ENCODE assay signal across 1 cellular context in genomic region chr18:3297025-3297984, GRCh38.
TF ChIP-seq lines count a peak whose summit lies in the region.

No MANE protein-coding gene starts in this region.

TF ChIP-seq in HepG2, 621 proteins besides CTCF, POLR2A, EP300 and RAD21 (continued from another document and continues in another):
- TF ChIP-seq CHCHD3 (CRISPR knock-in tag; IDR thresholded peaks at IDR 0.05) (no peak), BHLHE40 (IDR thresholded peaks at IDR 0.05; ENCODE audit: low read length) (no peak), TOE1 (CRISPR knock-in tag; IDR thresholded peaks at IDR 0.05) (no peak), THAP11 (CRISPR knock-in tag; IDR thresholded peaks at IDR 0.05) (peak; percentile 88), ZNF317 (CRISPR knock-in tag; IDR thresholded peaks at IDR 0.05) (no peak), HNF4G (IDR thresholded peaks at IDR 0.05; ENCODE audit: borderline replicate concordance, low read depth, low read length) (peak; percentile 35; the same call in 1 of the 2 replicates), HNF4G (CRISPR knock-in tag; IDR thresholded peaks at IDR 0.05; ENCODE audit: borderline replicate concordance, low read depth) (0 out of 2 replicates have a peak, but pooled peaks have one; percentile 15), NR2F2 (IDR thresholded peaks at IDR 0.05; ENCODE audit: borderline replicate concordance, low read depth) (no peak), FOXP1 (IDR thresholded peaks at IDR 0.05) (no peak), FOXP1 (CRISPR knock-in tag; IDR thresholded peaks at IDR 0.05) (0 out of 2 replicates have a peak, but pooled peaks have one; percentile 38), MYC (CRISPR knock-in tag; IDR thresholded peaks at IDR 0.05; ENCODE audit: borderline replicate concordance) (peak; percentile 78), ZBTB7A (CRISPR knock-in tag; IDR thresholded peaks at IDR 0.05) (no peak), ZBTB4 (CRISPR knock-in tag; IDR thresholded peaks at IDR 0.05; ENCODE audit: borderline replicate concordance) (no peak; the same call in 1 of the 2 replicates), ATF4 (CRISPR knock-in tag; IDR thresholded peaks at IDR 0.05) (peak in 1 of 2 experiments; percentile 81; a peak in 2 of 4 replicates), DNMT3B (CRISPR knock-in tag; conservative IDR thresholded peaks at IDR 0.05) (no peak), ZNF644 (CRISPR knock-in tag; IDR thresholded peaks at IDR 0.05; ENCODE audit: low read depth) (peak; percentile 89), ZNF432 (CRISPR knock-in tag; IDR thresholded peaks at IDR 0.05; ENCODE audit: borderline replicate concordance) (no peak), ZBTB20 (CRISPR knock-in tag; IDR thresholded peaks at IDR 0.05; ENCODE audit: borderline replicate concordance, low read depth) (no peak), PHF21A (CRISPR knock-in tag; IDR thresholded peaks at IDR 0.05) (peak; percentile 73), AGO1 (IDR thresholded peaks at IDR 0.05; ENCODE audit: low read depth, low read length, poor library complexity, severe bottlenecking) (no peak), ZNF33B (CRISPR knock-in tag; IDR thresholded peaks at IDR 0.05) (no peak), SKI (IDR thresholded peaks at IDR 0.05; ENCODE audit: partially characterized antibody) (no peak), ZNF446 (CRISPR knock-in tag; IDR thresholded peaks at IDR 0.05) (no peak), ZC3H13 (CRISPR knock-in tag; IDR thresholded peaks at IDR 0.05) (no peak; the same call in 1 of the 2 replicates), ZNF367 (CRISPR knock-in tag; IDR thresholded peaks at IDR 0.05; ENCODE audit: borderline replicate concordance) (peak; percentile 78; the same call in 1 of the 2 replicates), ZNF672 (CRISPR knock-in tag; IDR thresholded peaks at IDR 0.05) (no peak), NFRKB (IDR thresholded peaks at IDR 0.05) (no peak), ZNF775 (CRISPR knock-in tag; IDR thresholded peaks at IDR 0.05; ENCODE audit: borderline replicate concordance) (no peak), ZNF660 (CRISPR knock-in tag; IDR thresholded peaks at IDR 0.05; ENCODE audit: borderline replicate concordance, low read depth) (no peak), ZNF564 (CRISPR knock-in tag; IDR thresholded peaks at IDR 0.05) (0 out of 2 replicates have a peak, but pooled peaks have one; percentile 69), ZBTB25 (CRISPR knock-in tag; IDR thresholded peaks at IDR 0.05) (0 out of 2 replicates have a peak, but pooled peaks have one; percentile 58), HNRNPK (IDR thresholded peaks at IDR 0.05; ENCODE audit: low read depth, low read length, poor library complexity, severe bottlenecking) (no peak), RARG (CRISPR knock-in tag; IDR thresholded peaks at IDR 0.05; ENCODE audit: low read depth) (no peak), ZNF83 (CRISPR knock-in tag; IDR thresholded peaks at IDR 0.05; ENCODE audit: borderline replicate concordance) (no peak), ZNF205 (CRISPR knock-in tag; IDR thresholded peaks at IDR 0.05) (peak; percentile 77), ATM (IDR thresholded peaks at IDR 0.05; ENCODE audit: borderline replicate concordance) (no peak), ZNF234 (CRISPR knock-in tag; conservative IDR thresholded peaks at IDR 0.05) (no peak), KDM5B (CRISPR knock-in tag; IDR thresholded peaks at IDR 0.05; ENCODE audit: borderline replicate concordance) (peak; percentile 86), ZNF747 (CRISPR knock-in tag; IDR thresholded peaks at IDR 0.05; ENCODE audit: borderline replicate concordance) (no peak; the same call in 1 of the 2 replicates), TFDP1 (CRISPR knock-in tag; IDR thresholded peaks at IDR 0.05; ENCODE audit: borderline replicate concordance) (peak; percentile 74), ZNF761 (CRISPR knock-in tag; conservative IDR thresholded peaks at IDR 0.05) (peak; percentile 45; the same call in 1 of the 2 replicates), KLF16 (CRISPR knock-in tag; IDR thresholded peaks at IDR 0.05) (peak in 1 of 2 experiments; percentile 64; a peak in 2 of 4 replicates), ZNF883 (CRISPR knock-in tag; IDR thresholded peaks at IDR 0.05; ENCODE audit: not compliant biosample characterization) (peak; percentile 37), ZBTB26 (CRISPR knock-in tag; IDR thresholded peaks at IDR 0.05; ENCODE audit: borderline replicate concordance) (peak; percentile 62; the same call in 1 of the 2 replicates), NRL (CRISPR knock-in tag; IDR thresholded peaks at IDR 0.05; ENCODE audit: borderline replicate concordance) (peak; percentile 48; the same call in 1 of the 2 replicates), KLF12 (CRISPR knock-in tag; IDR thresholded peaks at IDR 0.05; ENCODE audit: borderline replicate concordance) (peak; percentile 96; the same call in 1 of the 2 replicates), ZNF274 (CRISPR knock-in tag; IDR thresholded peaks at IDR 0.05) (peak; percentile 75), MXI1 (IDR thresholded peaks at IDR 0.05; ENCODE audit: borderline replicate concordance, low read depth, low read length) (0 out of 3 replicates have a peak, but pooled peaks have one; percentile 45), ZNF546 (CRISPR knock-in tag; conservative IDR thresholded peaks at IDR 0.05) (0 out of 2 replicates have a peak, but pooled peaks have one; percentile 58), SSRP1 (CRISPR knock-in tag; IDR thresholded peaks at IDR 0.05) (no peak), ATF2 (CRISPR knock-in tag; IDR thresholded peaks at IDR 0.05) (peak; percentile 84), IKZF4 (CRISPR knock-in tag; IDR thresholded peaks at IDR 0.05; ENCODE audit: borderline replicate concordance, low read depth, not compliant biosample characterization) (no peak), KDM1A (CRISPR knock-in tag; IDR thresholded peaks at IDR 0.05) (peak; percentile 51; the same call in 1 of the 2 replicates), POLR2G (IDR thresholded peaks at IDR 0.05; ENCODE audit: low read depth, low read length) (peak; percentile 82), ZNF282 (IDR thresholded peaks at IDR 0.05; ENCODE audit: partially characterized antibody) (no peak), TBP (CRISPR knock-in tag; IDR thresholded peaks at IDR 0.05) (no peak), PCBP1 (IDR thresholded peaks at IDR 0.05; ENCODE audit: borderline replicate concordance, low read depth, low read length) (no peak)
- TF ChIP-seq, protein P1, sequence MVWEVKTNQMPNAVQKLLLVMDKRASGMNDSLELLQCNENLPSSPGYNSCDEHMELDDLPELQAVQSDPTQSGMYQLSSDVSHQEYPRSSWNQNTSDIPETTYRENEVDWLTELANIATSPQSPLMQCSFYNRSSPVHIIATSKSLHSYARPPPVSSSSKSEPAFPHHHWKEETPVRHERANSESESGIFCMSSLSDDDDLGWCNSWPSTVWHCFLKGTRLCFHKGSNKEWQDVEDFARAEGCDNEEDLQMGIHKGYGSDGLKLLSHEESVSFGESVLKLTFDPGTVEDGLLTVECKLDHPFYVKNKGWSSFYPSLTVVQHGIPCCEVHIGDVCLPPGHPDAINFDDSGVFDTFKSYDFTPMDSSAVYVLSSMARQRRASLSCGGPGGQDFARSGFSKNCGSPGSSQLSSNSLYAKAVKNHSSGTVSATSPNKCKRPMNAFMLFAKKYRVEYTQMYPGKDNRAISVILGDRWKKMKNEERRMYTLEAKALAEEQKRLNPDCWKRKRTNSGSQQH (CRISPR knock-in tag; IDR thresholded peaks at IDR 0.05; ENCODE audit: low read depth) = peak; percentile 68; the same call in 1 of the 2 replicates
- TF ChIP-seq, protein P2, sequence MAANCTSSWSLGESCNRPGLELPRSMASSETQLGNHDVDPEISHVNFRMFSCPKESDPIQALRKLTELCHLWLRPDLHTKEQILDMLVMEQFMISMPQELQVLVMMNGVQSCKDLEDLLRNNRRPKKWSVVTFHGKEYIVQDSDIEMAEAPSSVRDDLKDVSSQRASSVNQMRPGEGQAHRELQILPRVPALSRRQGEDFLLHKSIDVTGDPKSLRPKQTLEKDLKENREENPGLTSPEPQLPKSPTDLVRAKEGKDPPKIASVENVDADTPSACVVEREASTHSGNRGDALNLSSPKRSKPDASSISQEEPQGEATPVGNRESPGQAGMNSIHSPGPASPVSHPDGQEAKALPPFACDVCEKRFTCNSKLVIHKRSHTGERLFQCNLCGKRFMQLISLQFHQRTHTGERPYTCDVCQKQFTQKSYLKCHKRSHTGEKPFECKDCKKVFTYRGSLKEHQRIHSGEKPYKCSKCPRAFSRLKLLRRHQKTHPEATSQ (CRISPR knock-in tag; IDR thresholded peaks at IDR 0.05; ENCODE audit: borderline replicate concordance) = peak; percentile 87; the same call in 1 of the 2 replicates
- TF ChIP-seq, protein P3, sequence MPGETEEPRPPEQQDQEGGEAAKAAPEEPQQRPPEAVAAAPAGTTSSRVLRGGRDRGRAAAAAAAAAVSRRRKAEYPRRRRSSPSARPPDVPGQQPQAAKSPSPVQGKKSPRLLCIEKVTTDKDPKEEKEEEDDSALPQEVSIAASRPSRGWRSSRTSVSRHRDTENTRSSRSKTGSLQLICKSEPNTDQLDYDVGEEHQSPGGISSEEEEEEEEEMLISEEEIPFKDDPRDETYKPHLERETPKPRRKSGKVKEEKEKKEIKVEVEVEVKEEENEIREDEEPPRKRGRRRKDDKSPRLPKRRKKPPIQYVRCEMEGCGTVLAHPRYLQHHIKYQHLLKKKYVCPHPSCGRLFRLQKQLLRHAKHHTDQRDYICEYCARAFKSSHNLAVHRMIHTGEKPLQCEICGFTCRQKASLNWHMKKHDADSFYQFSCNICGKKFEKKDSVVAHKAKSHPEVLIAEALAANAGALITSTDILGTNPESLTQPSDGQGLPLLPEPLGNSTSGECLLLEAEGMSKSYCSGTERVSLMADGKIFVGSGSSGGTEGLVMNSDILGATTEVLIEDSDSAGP (CRISPR knock-in tag; IDR thresholded peaks at IDR 0.05; ENCODE audit: borderline replicate concordance) = peak; percentile 90
